In the genomic region with DNA sequence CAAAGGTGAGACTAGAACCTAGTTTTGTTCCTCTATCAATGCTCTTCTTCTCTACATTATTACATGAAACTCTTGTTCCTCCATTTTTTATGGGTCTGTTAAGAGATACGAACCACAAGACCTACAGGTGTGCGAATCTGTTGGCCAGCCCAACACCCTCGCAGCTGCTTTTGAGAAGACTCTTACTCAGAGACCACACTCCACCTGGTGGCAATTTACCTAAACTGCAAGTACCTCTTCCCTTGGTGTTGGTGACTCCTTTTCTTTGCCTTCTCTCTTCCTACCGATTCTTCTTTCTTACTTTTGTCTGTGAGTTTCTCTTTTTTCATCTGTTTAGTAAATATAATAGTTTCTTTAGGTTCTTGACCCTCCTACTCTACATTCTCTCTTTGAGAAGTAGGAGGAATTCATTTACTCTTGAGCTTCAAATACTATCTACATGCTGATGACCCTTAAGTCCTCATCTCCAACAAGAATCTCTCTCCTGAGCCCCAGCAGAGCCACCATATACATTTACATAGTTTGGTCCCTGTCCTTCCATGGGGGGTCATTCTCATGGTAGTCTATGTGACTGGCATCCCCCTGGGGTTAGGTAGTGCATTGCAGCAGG, we compare ENCODE assay signal across 9 cellular contexts.
A peak's percentile ranks its signal among the peaks of the same experiment; 100 is the strongest.
DNase-seq lines count a peak whose midpoint lies in the region; ATAC-seq, FAIRE-seq and TF ChIP-seq lines count a peak whose summit lies in the region.
"Had no signal": no experiment of that assay in that cellular context is flagged by ENCODE, and none has a peak within 500 bp of the region (broad histone marks: within the 10 kb centered on the region; RNA-seq: fewer than 3 reads in every experiment).

No MANE protein-coding gene starts in this region.

- H3K27me3 ChIP-seq in Panc1 (ENCODE audit: control insufficient read depth, insufficient read depth, low read length) (no peaks in the 10 kb centered on the region), aorta (ENCODE audit: control insufficient read depth in 1 of 2, insufficient read depth in 2 of 2, low read length in 1 of 2) (no peaks in the 10 kb centered on the region)

- intact Hi-C loops in Panc1 (cut with micrococcal nuclease; ENCODE audit: unreplicated experiment): loop anchor here (2.0 to 5.0 kb wide), 2 partner anchors 280 to 394 kb away; no protein-coding TSS in a partner anchor
- intact Hi-C loops in aorta (cut with DNase I): loop anchor here in 1 of 2 donors (1.0 kb wide), 1 partner anchor 394 kb away; no protein-coding TSS in a partner anchor

- no peak overlapping the region for H3K27ac ChIP-seq in Panc1 (ENCODE audit: low read length)
- H3K27ac ChIP-seq in aorta (ENCODE audit: low read depth in 1 of 2, low read length in 2 of 2): no peak overlapping the region

- in situ Hi-C loops in Panc1 (cut with HindIII; ENCODE audit: low pct_unique_long_range_greater_than_20kb, low sequenced_read_pairs): no loop called here

- no peak overlapping the region for H3K4me3 ChIP-seq in Panc1 (ENCODE audit: low read depth in 2 of 2, low read length in 2 of 2)
- no peak overlapping the region for H3K4me3 ChIP-seq in aorta (ENCODE audit: low read length in 2 of 2)

- ATAC-seq in GM21528 (IDR thresholded peaks at IDR 0.05; ENCODE audit: low FRiP score, unreplicated experiment) (peak; percentile 87), Panc1 (peak; percentile 66; the same call in 1 of the 2 replicates), aorta (ENCODE audit: low FRiP score) (peak; percentile 72)

- POLR2A ChIA-PET in Panc1 (lab: Charles Lee): no interaction called here

- H3K9me3 ChIP-seq in Panc1 (ENCODE audit: control insufficient read depth, insufficient read depth, low read depth, low read length) (no peaks in the 10 kb centered on the region), aorta (ENCODE audit: control insufficient read depth, low read length) (no peaks in the 10 kb centered on the region)

- WGBS in aorta, 2 donors: 33 to 34% methylated on average over 4 of the region's 4 CpGs

- H3K36me3 ChIP-seq in Panc1 (ENCODE audit: control insufficient read depth, insufficient read depth, low read length) (no peaks in the 10 kb centered on the region), aorta (ENCODE audit: control insufficient read depth in 1 of 2, insufficient read depth in 2 of 2, low read length in 1 of 2) (no peaks in the 10 kb centered on the region)

- BruUV-seq in Panc1 (replicated peaks; lab: Mats Ljungman, UMichigan): no TSS peak

- peak; percentile 61 for DNase-seq in Daoy (ENCODE audit: low read depth)
- peak; percentile 54 for DNase-seq in HuH-7 (ENCODE audit: low spot score)
- DNase-seq in Panc1 (ENCODE audit: low read depth, low spot score): peak; percentile 35
- DNase-seq in activated T-helper 1 cell treated with Interleukin-2 at 50 U/mL for 16 hours (ENCODE audit: low read depth): peak; percentile 7
- DNase-seq in frontal cortex (ENCODE audit: low spot score in 2 of 2): peak; percentile 40 to 47
- peak; percentile 55 for DNase-seq in pons (ENCODE audit: low spot score)
- no peak for DNase-seq in aorta

- H3K4me1 ChIP-seq in Panc1 (ENCODE audit: control insufficient read depth, insufficient read depth, low read length) (no peaks in the 10 kb centered on the region), aorta (ENCODE audit: control insufficient read depth in 1 of 2, insufficient read depth in 2 of 2, low read length in 2 of 2) (no peaks in the 10 kb centered on the region)

- no peak for FAIRE-seq in frontal cortex (lab: Jason Lieb, UNC)
- FAIRE-seq: endometrium had no signal

- peak; percentile 67 for TF ChIP-seq CTCF in Panc1 (IDR thresholded peaks at IDR 0.05)

- CTCF ChIA-PET in Panc1 (lab: Charles Lee): interaction anchor here (0.6 to 0.8 kb wide), 4 partner anchors 284 to 509 kb away, joined by 3 read pairs; no protein-coding TSS in a partner anchor

Comparison
In these comparisons a context has a peak if more than half of its experiments do, and no peak if none do; other contexts are left out.
1. DNase-seq: peak in Daoy (single experiment), HuH-7 (single experiment), Panc1 (single experiment), activated T-helper 1 cell treated with Interleukin-2 at 50 U/mL for 16 hours (single experiment), frontal cortex (2 of 2) and pons (single experiment); none in aorta (0 of 2).
2. Peak in every context shown above with its lines, with median percentiles within 50 percentile points of each other: ATAC-seq.